Comparison of ENCODE assay signal across 22 cellular contexts in the genomic region with DNA sequence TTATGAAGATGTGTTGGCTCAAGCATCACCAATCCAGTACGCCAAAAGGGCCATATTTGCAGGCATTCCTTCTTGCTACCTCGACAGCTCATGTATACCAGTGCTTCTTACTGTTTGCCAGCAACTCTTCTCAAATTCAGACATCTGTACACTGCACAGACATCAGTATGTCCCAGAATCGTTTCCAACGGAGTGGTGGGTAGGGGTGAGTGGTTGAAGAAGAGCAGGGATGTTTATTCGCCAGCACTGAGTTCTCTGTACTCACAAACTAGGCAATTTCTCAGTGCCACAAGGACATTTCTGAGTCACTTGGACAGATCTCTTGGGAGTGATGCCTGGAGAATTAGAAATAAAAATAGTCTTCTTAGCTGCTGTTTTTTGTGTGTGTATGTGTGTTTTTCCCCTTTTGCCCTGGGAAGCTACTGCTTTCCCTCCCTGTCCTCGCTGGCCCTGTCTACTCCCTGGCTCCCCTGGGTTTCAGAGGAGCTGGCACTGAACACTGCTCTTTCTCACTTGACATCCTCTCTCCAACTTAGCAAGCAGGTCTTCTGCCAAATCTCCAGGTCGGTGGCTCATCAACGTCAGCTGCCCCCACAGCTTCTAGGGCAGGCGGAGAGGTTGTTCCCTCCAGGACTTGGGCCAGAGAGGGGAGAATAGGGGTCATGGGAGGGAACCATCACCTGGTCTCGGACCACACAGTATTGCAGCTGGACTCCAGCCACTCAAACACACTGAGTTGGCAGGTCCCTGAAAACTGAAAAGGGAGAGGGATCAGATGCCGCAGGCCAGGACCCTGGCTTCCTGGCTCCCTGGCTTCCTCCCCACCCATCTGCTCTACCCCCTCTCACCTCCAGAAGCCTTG.
A peak's percentile ranks its signal among the peaks of the same experiment; 100 is the strongest.
DNase-seq lines count a peak whose midpoint lies in the region; ATAC-seq and TF ChIP-seq lines count a peak whose summit lies in the region.
"Had no signal": no experiment of that assay in that cellular context is flagged by ENCODE, and none has a peak within 500 bp of the region (broad histone marks: within the 10 kb centered on the region; RNA-seq: fewer than 3 reads in every experiment).

No MANE protein-coding gene starts in this region.

- H3K9ac ChIP-seq in IMR-90 (ENCODE audit: low read depth, low read length) (no peak overlapping the region), mesenchymal stem cell (ENCODE audit: low read length) (no peak overlapping the region)

- TF ChIP-seq CTCF in IMR-90 (conservative IDR thresholded peaks at IDR 0.05; ENCODE audit: low read depth, low read length) (no peak), esophagus muscularis mucosa (IDR thresholded peaks at IDR 0.05) (no peak), stomach (IDR thresholded peaks at IDR 0.05) (no peak)

- BruUV-seq in IMR-90 (replicated peaks; lab: Mats Ljungman, UMichigan): no TSS peak

- no peak for DNase-seq in IMR-90
- no peak for DNase-seq in esophagus muscularis mucosa (ENCODE audit: extremely low spot score)
- DNase-seq in mesenchymal stem cell: no peak
- DNase-seq in stomach: no peak
- no peak for DNase-seq in T-helper 2 cell
- no peak for DNase-seq in retina
- no peak for DNase-seq in stimulated activated CD4-positive, alpha-beta T cell treated with anti-CD3 and anti-CD28 coated beads, Interleukin-4, amount 100 ng/mL, for 4 hours
- DNase-seq: ACHN; activated CD4-positive, alpha-beta T cell treated with anti-CD3 and anti-CD28 coated beads for 4 hours; activated T-cell treated with anti-CD3 and anti-CD28 coated beads for 4 hours; CD4-positive, CD25-positive, alpha-beta regulatory T cell; central memory CD4-positive, alpha-beta T cell; DND-41; NCI-H2029 treated with DMSO at 0.1 percent for 48 hours; NCI-H69; PC-3; stimulated activated CD4-positive, alpha-beta T cell treated with anti-CD3 and anti-CD28 coated beads, Interleukin-4, amount 100 ng/mL, for 1 hour; stimulated activated CD8-positive, alpha-beta memory T cell treated with anti-CD3 and anti-CD28 coated beads, Interleukin-4, amount 100 ng/mL, for 48 hours; upper lobe of right lung had no signal

- H3K23ac ChIP-seq in IMR-90 (ENCODE audit: low read depth, low read length) (no peak overlapping the region), mesenchymal stem cell (ENCODE audit: low read length in 2 of 2) (no peak overlapping the region)

- no peaks in the 10 kb centered on the region for H3K9me3 ChIP-seq in IMR-90 (ENCODE audit: control insufficient read depth, insufficient read depth, low read length)
- H3K9me3 ChIP-seq in esophagus muscularis mucosa: no peaks in the 10 kb centered on the region
- H3K9me3 ChIP-seq in mesenchymal stem cell (ENCODE audit: control insufficient read depth, low read length): no peaks in the 10 kb centered on the region
- H3K9me3 ChIP-seq in stomach: no peaks in the 10 kb centered on the region
- H3K9me3 ChIP-seq: gastrocnemius medialis, upper lobe of right lung had no signal

- H3K4me1 ChIP-seq in IMR-90 (ENCODE audit: control insufficient read depth, insufficient read depth, low read length) (peaks cover 4% of the 10 kb centered on the region), esophagus muscularis mucosa (peaks cover 14 to 58% (median 54%) of the 10 kb centered on the region in 4 donors), mesenchymal stem cell (ENCODE audit: control insufficient read depth, insufficient read depth, low read depth, low read length) (peaks cover 3% of the 10 kb centered on the region), stomach (peaks cover 0 to 44% (median 11%) of the 10 kb centered on the region in 4 donors)
- H3K4me1 ChIP-seq: gastrocnemius medialis, upper lobe of right lung had no signal

- H2AFZ ChIP-seq in IMR-90 (replicated peaks; ENCODE audit: low read length, poor library complexity) (no peak overlapping the region), mesenchymal stem cell (ENCODE audit: low read depth, low read length) (no peak overlapping the region)

- no peak overlapping the region for H3K14ac ChIP-seq in IMR-90 (replicated peaks; ENCODE audit: low read depth, low read length)
- H3K14ac ChIP-seq in mesenchymal stem cell (ENCODE audit: low read length in 2 of 2): no peak overlapping the region

- H2BK15ac ChIP-seq in IMR-90 (ENCODE audit: low read depth, low read length) (no peak overlapping the region), mesenchymal stem cell (ENCODE audit: low read depth, poor library complexity, severe bottlenecking) (peak overlapping the region; percentile 1)

- intact Hi-C loops in IMR-90 (cut with micrococcal nuclease): no loop called here
- intact Hi-C loops in esophagus muscularis mucosa (cut with DNase I): loop anchor here (10.0 kb wide), 1 partner anchor 363 kb away; no protein-coding TSS in a partner anchor
- intact Hi-C loops in stomach (cut with DNase I; ENCODE audit: low total_unique reads): no loop called here

- dilution Hi-C loops in IMR-90 (cut with HindIII; ENCODE audit: low sequenced_read_pairs, unreplicated experiment): no loop called here

- CTCF ChIA-PET in IMR-90 (lab: Yijun Ruan, JAX): no interaction called here

- H2AK9ac ChIP-seq in IMR-90 (replicated peaks; ENCODE audit: low read depth, low read length, poor library complexity): peak overlapping the region; percentile 5

- ATAC-seq in IMR-90 (ENCODE audit: low read depth) (no peak), HG02623 (IDR thresholded peaks at IDR 0.05; ENCODE audit: unreplicated experiment) (no peak)
- ATAC-seq: PC-3, upper lobe of right lung had no signal

- no peak overlapping the region for H3K4me2 ChIP-seq in IMR-90 (ENCODE audit: low read depth, low read length)
- no peak overlapping the region for H3K4me2 ChIP-seq in mesenchymal stem cell (ENCODE audit: low read length, poor library complexity, severe bottlenecking)

- 0 out of 2 replicates have a peak, but pooled peaks cover 2% of the 10 kb centered on the region for H3K9me1 ChIP-seq in IMR-90 (ENCODE audit: insufficient read depth, low read length)

- no peaks in the 10 kb centered on the region for H3K36me3 ChIP-seq in IMR-90 (ENCODE audit: control insufficient read depth, insufficient read depth, low read length)
- H3K36me3 ChIP-seq in esophagus muscularis mucosa: no peaks in the 10 kb centered on the region
- H3K36me3 ChIP-seq in mesenchymal stem cell (ENCODE audit: control insufficient read depth in 1 of 2, insufficient read depth in 2 of 2, low read depth in 1 of 2, low read length in 2 of 2): no peaks in the 10 kb centered on the region
- H3K36me3 ChIP-seq in stomach: no peaks in the 10 kb centered on the region
- H3K36me3 ChIP-seq: gastrocnemius medialis, upper lobe of right lung had no signal

- H2BK20ac ChIP-seq in IMR-90 (ENCODE audit: low read depth, low read length): no peak overlapping the region

- H2BK120ac ChIP-seq in IMR-90 (ENCODE audit: low read depth, low read length) (no peak overlapping the region), mesenchymal stem cell (ENCODE audit: low read depth, low read length) (no peak overlapping the region)

- H3K27me3 ChIP-seq in IMR-90 (ENCODE audit: control insufficient read depth, insufficient read depth, low read length) (peaks cover 47% of the 10 kb centered on the region), esophagus muscularis mucosa (no peaks in the 10 kb centered on the region), mesenchymal stem cell (ENCODE audit: control insufficient read depth in 1 of 2, insufficient read depth in 1 of 2, low read length in 2 of 2) (peaks cover 45 to 49% of the 10 kb centered on the region in 2 experiments), stomach (peaks cover 0 to 13% (median 0%) of the 10 kb centered on the region in 3 donors)
- H3K27me3 ChIP-seq: upper lobe of right lung had no signal

- no peak overlapping the region for H3K56ac ChIP-seq in IMR-90 (ENCODE audit: extremely low read depth, insufficient read depth, low read length)

- H3K4me3 ChIP-seq in IMR-90 (ENCODE audit: insufficient read depth, low read depth, low read length): no peak overlapping the region
- no peak overlapping the region for H3K4me3 ChIP-seq in esophagus muscularis mucosa
- no peak overlapping the region for H3K4me3 ChIP-seq in mesenchymal stem cell (ENCODE audit: insufficient read depth in 1 of 2, low read depth in 1 of 2, low read length in 2 of 2)
- no peak overlapping the region for H3K4me3 ChIP-seq in stomach
- H3K4me3 ChIP-seq: gastrocnemius medialis, lung, upper lobe of right lung had no signal

- TF ChIP-seq RAD21 in IMR-90 (IDR thresholded peaks at IDR 0.05; ENCODE audit: low read length): no peak

- H4K91ac ChIP-seq in IMR-90 (ENCODE audit: insufficient read depth, low read depth, low read length): no peak overlapping the region
- H4K91ac ChIP-seq in mesenchymal stem cell (ENCODE audit: low read length): no peak overlapping the region

- peak; percentile 2 for TF ChIP-seq EP300 in esophagus muscularis mucosa (IDR thresholded peaks at IDR 0.05)
- TF ChIP-seq EP300 in stomach (IDR thresholded peaks at IDR 0.05): no peak

- TF ChIP-seq POLR2A in IMR-90 (IDR thresholded peaks at IDR 0.05; ENCODE audit: low read depth, low read length): no peak
- TF ChIP-seq POLR2A in esophagus muscularis mucosa (IDR thresholded peaks at IDR 0.05; ENCODE audit: low read depth): no peak
- no peak for TF ChIP-seq POLR2A in stomach (IDR thresholded peaks at IDR 0.05)

- H3K27ac ChIP-seq in IMR-90 (ENCODE audit: insufficient read depth, low read length) (no peak overlapping the region), esophagus muscularis mucosa (replicated peaks in 1 of 4) (peak overlapping the region; percentile 74 to 88 (median 83)), mesenchymal stem cell (ENCODE audit: low read length, poor library complexity, severe bottlenecking) (no peak overlapping the region), stomach (peak overlapping the region in 4 of 5 donors; percentile 14 to 78 (median 62))
- H3K27ac ChIP-seq: upper lobe of right lung had no signal

- H2BK12ac ChIP-seq in mesenchymal stem cell (ENCODE audit: low read length in 2 of 2): no peak overlapping the region

- no peak overlapping the region for H3K18ac ChIP-seq in IMR-90 (ENCODE audit: low read depth, low read length)
- no peak overlapping the region for H3K18ac ChIP-seq in mesenchymal stem cell (ENCODE audit: low read depth in 1 of 2, low read length in 2 of 2)

- H4K5ac ChIP-seq in IMR-90 (ENCODE audit: low read depth, low read length): no peak overlapping the region

- POLR2A ChIA-PET in IMR-90 (lab: Charles Lee; ENCODE audit: unreplicated experiment): no interaction called here

- no peak overlapping the region for H4K8ac ChIP-seq in IMR-90 (ENCODE audit: low read depth in 2 of 2, low read length in 2 of 2)
- H4K8ac ChIP-seq in mesenchymal stem cell (ENCODE audit: low read length): no peak overlapping the region

- in situ Hi-C loops in IMR-90 (cut with MboI; ENCODE audit: low sequenced_read_pairs): no loop called here

- H3K79me1 ChIP-seq in IMR-90 (ENCODE audit: low read depth in 1 of 2, low read length in 2 of 2) (no peaks in the 10 kb centered on the region), mesenchymal stem cell (replicated peaks; ENCODE audit: low read length, poor library complexity, severe bottlenecking) (no peaks in the 10 kb centered on the region)

- H3K4ac ChIP-seq in IMR-90 (ENCODE audit: low read depth, low read length): no peak overlapping the region
- no peak overlapping the region for H3K4ac ChIP-seq in mesenchymal stem cell (ENCODE audit: low read depth in 1 of 2, low read length in 2 of 2)

- H2BK5ac ChIP-seq in IMR-90 (ENCODE audit: low read depth, low read length, poor library complexity, severe bottlenecking) (no peak overlapping the region), mesenchymal stem cell (ENCODE audit: low read depth, low read length, poor library complexity, severe bottlenecking) (no peak overlapping the region)

- 80% methylated on average over 1 of the region's 11 CpGs; no CpG with 5 or more reads in 1 of the 2 experiments for WGBS in IMR-90 (ENCODE audit: extremely low coverage in 2 of 2, insufficient read length in 1 of 2), 2 experiments
- 44% methylated on average over 11 of the region's 11 CpGs for WGBS in esophagus muscularis mucosa
- WGBS in mesenchymal stem cell: 84% methylated on average over 8 of the region's 11 CpGs
- 58 to 77% (median 73%) methylated on average over 10 to 11 of the region's 11 CpGs for WGBS in stomach, 5 donors

- no peak overlapping the region for H2AK5ac ChIP-seq in IMR-90 (ENCODE audit: low read depth, low read length)
- H2AK5ac ChIP-seq in mesenchymal stem cell (ENCODE audit: low read length, severe bottlenecking): no peak overlapping the region

- no peaks in the 10 kb centered on the region for H4K20me1 ChIP-seq in IMR-90 (ENCODE audit: insufficient read depth, low read length)

Comparison
In these comparisons a context has a peak if more than half of its experiments do, and no peak if none do; other contexts are left out.
1. H3K27ac ChIP-seq: peak in esophagus muscularis mucosa (4 of 4) and stomach (4 of 5); none in IMR-90 (single experiment) and mesenchymal stem cell (single experiment).